Comparison of ENCODE assay signal across 1 cellular context in the genomic region with DNA sequence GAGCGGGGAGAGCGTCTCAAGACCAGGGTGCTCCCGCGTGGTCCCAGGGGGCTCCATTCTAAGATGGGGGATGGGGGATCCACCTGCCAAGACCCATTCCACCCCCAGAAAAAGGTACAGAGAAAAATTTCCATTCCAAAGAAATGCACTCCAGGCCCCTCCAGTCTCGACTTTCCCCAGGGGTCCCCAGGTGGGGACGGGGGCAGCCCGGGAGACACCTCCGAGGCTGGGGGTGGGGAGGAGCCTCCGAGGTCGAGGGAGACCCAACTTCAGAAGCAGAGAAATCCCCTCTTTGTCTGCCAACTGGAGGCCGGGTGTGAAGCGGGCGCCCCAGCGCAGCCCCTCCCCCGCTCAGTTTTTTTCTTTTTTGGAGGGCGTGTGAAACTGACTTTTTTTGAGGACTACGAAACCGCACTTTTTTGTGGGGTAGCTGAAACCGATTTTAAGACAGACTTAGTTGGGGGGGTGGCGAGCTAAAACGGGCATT.
TF ChIP-seq lines count a peak whose summit lies in the region.

No MANE protein-coding gene starts in this region.

TF ChIP-seq in HepG2, 621 proteins besides CTCF, POLR2A, EP300 and RAD21:
- TF ChIP-seq KDM2A (CRISPR knock-in tag; IDR thresholded peaks at IDR 0.05; ENCODE audit: borderline replicate concordance, low read depth) (0 out of 2 replicates have a peak, but pooled peaks have one; percentile 8), TRAFD1 (CRISPR knock-in tag; IDR thresholded peaks at IDR 0.05; ENCODE audit: borderline replicate concordance) (no peak), ZNF407 (CRISPR knock-in tag; IDR thresholded peaks at IDR 0.05; ENCODE audit: not compliant biosample characterization) (peak; percentile 30), IRF2 (CRISPR knock-in tag; IDR thresholded peaks at IDR 0.05) (no peak), HNRNPL (IDR thresholded peaks at IDR 0.05; ENCODE audit: low read depth, low read length) (0 out of 2 replicates have a peak, but pooled peaks have one; percentile 30), ZNF362 (CRISPR knock-in tag; IDR thresholded peaks at IDR 0.05; ENCODE audit: borderline replicate concordance) (peak; percentile 75)
